8 cellular contexts compared by ENCODE assay signal in the genomic region with DNA sequence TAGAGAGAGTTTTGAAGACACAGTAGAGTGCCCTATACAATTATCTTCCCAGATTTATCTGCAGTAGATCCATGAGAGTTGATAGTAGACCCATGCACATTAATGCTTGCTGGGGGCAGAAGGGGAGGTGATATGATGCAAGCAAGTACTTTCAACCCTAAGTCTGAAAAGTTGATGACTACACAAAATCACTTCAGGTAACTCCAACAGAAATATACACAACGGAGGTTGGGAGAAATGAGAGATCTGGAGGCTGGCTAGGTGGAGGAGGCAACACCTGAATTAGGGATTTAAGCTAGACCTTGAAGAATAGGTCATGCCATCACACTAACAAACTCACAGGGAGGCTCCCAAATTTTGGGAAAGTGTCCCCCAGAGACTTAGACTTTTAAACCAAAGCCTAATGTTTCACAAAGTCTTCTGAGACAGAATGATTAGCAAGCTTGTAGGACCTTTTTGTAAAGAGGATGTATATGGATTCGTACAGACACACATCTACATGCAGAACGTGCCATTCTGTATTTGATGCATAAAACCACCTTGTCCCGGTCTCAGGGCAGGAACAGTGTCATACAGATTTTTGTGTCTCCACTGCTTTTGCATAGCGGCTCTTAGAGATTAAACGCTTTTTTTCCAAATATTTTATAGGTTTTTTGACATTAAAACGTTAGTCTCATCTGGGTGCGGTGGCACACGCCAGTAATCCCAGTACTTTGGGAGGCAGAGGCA. TPM values are rescaled to one million over a fixed set of nuclear protein-coding genes. Genes with fewer than 3 reads are reported as not detected.
DNase-seq lines count a peak whose midpoint lies in the region; ATAC-seq, FAIRE-seq and TF ChIP-seq lines count a peak whose summit lies in the region.

No MANE protein-coding gene starts in this region.

- no peak for TF ChIP-seq POLR2A in A549 (IDR thresholded peaks at IDR 0.05; ENCODE audit: low read length)

- H2BK5ac ChIP-seq in H9 (ENCODE audit: insufficient read length, low read length) = no peak overlapping the region

- DNase-seq in A549 (ENCODE audit: low read depth in 1 of 2, low spot score in 1 of 2) = no peak
- no peak for DNase-seq in H9
- no peak for DNase-seq in astrocyte (ENCODE audit: low read depth)
- DNase-seq in natural killer cell treated with Interleukin-12 subunit alpha and Interleukin-12 subunit beta and Interleukin-15 and Interleukin-18, amount 100 ng/mL, for 72 hours (ENCODE audit: low spot score) = no peak
- no peak for DNase-seq in hypothalamus (lab: John Stamatoyannopoulos, UW)
- DNase-seq in stimulated activated naive CD4-positive, alpha-beta T cell (lab: John Stamatoyannopoulos, UW) = no peak
- DNase-seq in NOMO-1 treated with dmso at 0.1 percent for 144 hours (lab: John Stamatoyannopoulos, UW; ENCODE audit: unreplicated experiment) = no peak
- no peak for DNase-seq in COLO668 (lab: John Stamatoyannopoulos, UW; ENCODE audit: unreplicated experiment)

- CTCF ChIA-PET in A549 (lab: Yijun Ruan, JAX) = interaction anchor here (0.6 to 2.8 kb wide), 13 partner anchors 10 to 507 kb away, joined by 3 to 24 read pairs (median 4); no protein-coding TSS in a partner anchor

- no peak overlapping the region for H3K18ac ChIP-seq in H9 (ENCODE audit: insufficient read length, low read depth, low read length)

- no peak for TF ChIP-seq EP300 in A549 (IDR thresholded peaks at IDR 0.05)

- no peak overlapping the region for H2BK12ac ChIP-seq in H9 (ENCODE audit: insufficient read length, low read depth, low read length)

- no peak overlapping the region for H3K4ac ChIP-seq in H9 (ENCODE audit: low read depth, low read length)

- ATAC-seq in A549 = no peak
- no peak for ATAC-seq in natural killer cell treated with Interleukin-12 subunit alpha and Interleukin-12 subunit beta and Interleukin-15 and Interleukin-18, amount 100 ng/mL, for 72 hours

- no peak overlapping the region for H2BK20ac ChIP-seq in H9 (ENCODE audit: low read depth, low read length, poor library complexity, severe bottlenecking)

- WGBS in A549 (ENCODE audit: missing lambda C conversion rate) = 57% methylated on average over 9 of the region's 9 CpGs
- no CpG with 5 or more reads among the region's 9 CpGs for WGBS in H9 (ENCODE audit: extremely low coverage, insufficient read length, low lambda C conversion rate)

- H3K4me2 ChIP-seq in A549 (peak overlapping the region; percentile 64), H9 (ENCODE audit: insufficient read depth, insufficient read length, low read length) (peak overlapping the region; percentile 99), astrocyte (ENCODE audit: low read length) (peak overlapping the region; percentile 91)

- peaks cover 22 to 32% of the 10 kb centered on the region in 2 experiments for H3K4me1 Mint-ChIP-seq in H9
- H3K4me1 Mint-ChIP-seq in astrocyte (ENCODE audit: low read depth, unreplicated experiment) = peaks cover 30% of the 10 kb centered on the region
- H3K4me1 Mint-ChIP-seq in natural killer cell treated with Interleukin-12 subunit alpha and Interleukin-12 subunit beta and Interleukin-15 and Interleukin-18, amount 100 ng/mL, for 72 hours (ENCODE audit: low read depth in 2 of 2) = peaks cover 71 to 74% of the 10 kb centered on the region in 2 donors

- no peaks in the 10 kb centered on the region for H4K20me1 ChIP-seq in H9 (ENCODE audit: control insufficient read depth, insufficient read depth, insufficient read length)
- no peaks in the 10 kb centered on the region for H4K20me1 ChIP-seq in astrocyte (ENCODE audit: insufficient read depth, low read length)

- H3K4me3 Mint-ChIP-seq in H9 (peak overlapping the region; percentile 87 to 88; a peak in 4 of 5 replicates), astrocyte (ENCODE audit: unreplicated experiment) (peak overlapping the region; percentile 51)
- peak overlapping the region; percentile 93 for H3K4me3 Mint-ChIP-seq in natural killer cell treated with Interleukin-12 subunit alpha and Interleukin-12 subunit beta and Interleukin-15 and Interleukin-18, amount 100 ng/mL, for 72 hours

- TF ChIP-seq CTCF in A549 (IDR thresholded peaks at IDR 0.05) (no peak), H9 (conservative IDR thresholded peaks at IDR 0.05) (no peak), astrocyte (IDR thresholded peaks at IDR 0.05; ENCODE audit: insufficient read depth, low read depth, low read length) (no peak)

- no peak overlapping the region for H3K23ac ChIP-seq in H9 (ENCODE audit: insufficient read length, low read depth, low read length)

- H3K79me1 ChIP-seq in H9 (ENCODE audit: insufficient read depth, low read depth, low read length, poor library complexity, severe bottlenecking) = peaks cover 3% of the 10 kb centered on the region

- H4K5ac ChIP-seq in H9 (ENCODE audit: insufficient read length, low read depth, low read length) = no peak overlapping the region

- peaks cover 0 to 2% of the 10 kb centered on the region in 2 experiments; a peak in 1 of 5 replicates for H3K9me3 Mint-ChIP-seq in H9
- no peaks in the 10 kb centered on the region for H3K9me3 Mint-ChIP-seq in astrocyte (ENCODE audit: unreplicated experiment)
- peaks cover 4% of the 10 kb centered on the region for H3K9me3 Mint-ChIP-seq in natural killer cell treated with Interleukin-12 subunit alpha and Interleukin-12 subunit beta and Interleukin-15 and Interleukin-18, amount 100 ng/mL, for 72 hours

- no peak overlapping the region for H2BK15ac ChIP-seq in H9 (ENCODE audit: low read depth, low read length)

- H3K4me1 ChIP-seq in A549 = peaks cover 22% of the 10 kb centered on the region; the same call in 2 of the 3 replicates
- no peaks in the 10 kb centered on the region; the same call in 1 of the 2 replicates for H3K4me1 ChIP-seq in H9 (ENCODE audit: insufficient read depth, low read length)
- H3K4me1 ChIP-seq in astrocyte (ENCODE audit: insufficient read depth, low read length) = peaks cover 29% of the 10 kb centered on the region

- TF ChIP-seq RAD21 in A549 (conservative IDR thresholded peaks at IDR 0.05 in 1 of 2, IDR thresholded peaks at IDR 0.05 in 1 of 2) = no peak

- H2AFZ ChIP-seq in H9 (ENCODE audit: low read length) (no peak overlapping the region), astrocyte (ENCODE audit: low read depth, low read length) (no peak overlapping the region)

- H3K27ac Mint-ChIP-seq in H9 (no peak overlapping the region), astrocyte (ENCODE audit: unreplicated experiment) (no peak overlapping the region)
- H3K27ac Mint-ChIP-seq in natural killer cell treated with Interleukin-12 subunit alpha and Interleukin-12 subunit beta and Interleukin-15 and Interleukin-18, amount 100 ng/mL, for 72 hours = peak overlapping the region; percentile 96 to 98

- H3K36me3 ChIP-seq in astrocyte (ENCODE audit: insufficient read depth, low read length) = no peaks in the 10 kb centered on the region

- no peak overlapping the region for H4K91ac ChIP-seq in H9 (ENCODE audit: insufficient read length, low read depth, low read length)

- H3K14ac ChIP-seq in H9 (ENCODE audit: insufficient read depth, low read length) = no peak overlapping the region

- no peak overlapping the region for H4K8ac ChIP-seq in H9 (replicated peaks; ENCODE audit: insufficient read length, low read depth, low read length)

- H3K4me3 ChIP-seq in A549 = peak overlapping the region; percentile 81
- no peak overlapping the region for H3K4me3 ChIP-seq in astrocyte (ENCODE audit: insufficient read depth, low read depth, low read length)

- no peak overlapping the region for H2BK120ac ChIP-seq in H9 (ENCODE audit: low read depth, low read length, poor library complexity, severe bottlenecking)

- H3K27ac ChIP-seq in A549 = peak overlapping the region in 1 of 2 experiments; percentile 95; a peak in 4 of 6 replicates
- H3K27ac ChIP-seq in H9 (ENCODE audit: insufficient read length, low read depth, low read length) = no peak overlapping the region
- no peak overlapping the region for H3K27ac ChIP-seq in astrocyte (ENCODE audit: low read depth, low read length)

- H3K9ac ChIP-seq in H9 (ENCODE audit: extremely low read depth, insufficient read length, low read length) = no peak overlapping the region
- no peak overlapping the region for H3K9ac ChIP-seq in astrocyte (ENCODE audit: low read length)

- peaks cover 5% of the 10 kb centered on the region; the same call in 1 of the 2 replicates for H3K79me2 ChIP-seq in H9 (ENCODE audit: insufficient read depth, low read length)
- peaks cover 11% of the 10 kb centered on the region for H3K79me2 ChIP-seq in astrocyte (ENCODE audit: insufficient read depth, low read length)

- H3T11ph ChIP-seq in H9 (ENCODE audit: low read length) = no peak overlapping the region

- H3K27me3 Mint-ChIP-seq in H9 (ENCODE audit: low read depth) (peaks cover 24% of the 10 kb centered on the region), astrocyte (ENCODE audit: low read depth, unreplicated experiment) (peaks cover 2% of the 10 kb centered on the region)
- no peaks in the 10 kb centered on the region for H3K27me3 Mint-ChIP-seq in natural killer cell treated with Interleukin-12 subunit alpha and Interleukin-12 subunit beta and Interleukin-15 and Interleukin-18, amount 100 ng/mL, for 72 hours

- H2AK5ac ChIP-seq in H9 (ENCODE audit: insufficient read length, low read length) = no peak overlapping the region

- H3K23me2 ChIP-seq in H9 (ENCODE audit: insufficient read length, low read depth, low read length, poor library complexity, severe bottlenecking) = peaks cover 6% of the 10 kb centered on the region

- H3K36me3 Mint-ChIP-seq in H9 (ENCODE audit: insufficient read depth in 1 of 3, low read depth in 3 of 3) (peaks cover 15 to 19% (median 18%) of the 10 kb centered on the region in 3 experiments), astrocyte (ENCODE audit: low read depth, unreplicated experiment) (peaks cover 5% of the 10 kb centered on the region)
- peaks cover 5% of the 10 kb centered on the region for H3K36me3 Mint-ChIP-seq in natural killer cell treated with Interleukin-12 subunit alpha and Interleukin-12 subunit beta and Interleukin-15 and Interleukin-18, amount 100 ng/mL, for 72 hours

- H3K56ac ChIP-seq in H9 (ENCODE audit: insufficient read length, low read depth, low read length) = no peak overlapping the region

- H3K9me3 ChIP-seq in A549 = no peaks in the 10 kb centered on the region
- no peaks in the 10 kb centered on the region for H3K9me3 ChIP-seq in H9 (ENCODE audit: control insufficient read depth, low read depth, low read length)
- H3K9me3 ChIP-seq in astrocyte (ENCODE audit: insufficient read depth, low read depth, low read length) = no peaks in the 10 kb centered on the region

- POLR2A ChIA-PET in A549 (lab: Yijun Ruan, JAX) = interaction anchor here (0.6 to 2.7 kb wide), 13 partner anchors 8 to 832 kb away, joined by 3 to 20 read pairs (median 4); partner anchors contain the start of genes INO80B, MOB1A and TPRKB

- FAIRE-seq in A549 (lab: Jason Lieb, UNC) = no peak
- FAIRE-seq in astrocyte (lab: Jason Lieb, UNC) = no peak

- H3K27me3 ChIP-seq in H9 (ENCODE audit: insufficient read depth, low read length) = no peaks in the 10 kb centered on the region
- H3K27me3 ChIP-seq in astrocyte (ENCODE audit: insufficient read depth, low read length) = no peaks in the 10 kb centered on the region

RNA-seq across cellular contexts. Expression of gene STAMBP, which starts 0.9 kb away (rescaled TPM):
- 86.1 and 96.3 TPM in 2 replicates for polyA plus RNA-seq in A549 (2011; rRNA removed)
- 39.4 and 43.7 TPM in 2 replicates for polyA plus RNA-seq in A549 (2012; cell fraction: cytosol; rRNA removed)
- 23.1 and 25.6 TPM in 2 replicates for polyA plus RNA-seq in A549 (2012; cell fraction: nucleus; rRNA removed)
- 42.1 to 45.6 TPM (median 44.4 TPM) in 3 replicates for polyA plus RNA-seq in A549 (2017; fragmentation: RNase III; extraction: RNeasy Plus Mini Kit Qiagen cat#74134 plus additional on column Dnase treatment)
- polyA minus RNA-seq in A549 (2011; rRNA and poly(A)+ RNA removed) = 50.6 and 67.2 TPM in 2 replicates
- total RNA-seq in H9 (2021) = 45.2 and 45.5 TPM in 2 replicates
- total RNA-seq in astrocyte = 46.1 and 46.5 TPM in 2 replicates
- total RNA-seq in natural killer cell treated with Interleukin-12 subunit alpha and Interleukin-12 subunit beta and Interleukin-15 and Interleukin-18, amount 100 ng/mL, for 72 hours = 10 to 100 TPM; 27.5 to 40.6 TPM

RNA-seq across cellular contexts. Expression of gene C2orf78, which starts 43.8 kb away (rescaled TPM):
- polyA plus RNA-seq in A549 (2011; rRNA removed) (not detected in 2 replicates), A549 (2017; fragmentation: RNase III; extraction: RNeasy Plus Mini Kit Qiagen cat#74134 plus additional on column Dnase treatment) (not detected in 3 replicates)
- 0.01 TPM in 1 of 2 replicates, not detected in the other for polyA plus RNA-seq in A549 (2012; cell fraction: cytosol; rRNA removed)
- polyA plus RNA-seq in A549 (2012; cell fraction: nucleus; rRNA removed) = not detected in 2 replicates
- 0.10 TPM in 1 of 2 replicates, not detected in the other for polyA minus RNA-seq in A549 (2011; rRNA and poly(A)+ RNA removed)
- total RNA-seq in H9 (2021) (0.07 and 0.09 TPM in 2 replicates), astrocyte (not detected in 2 replicates)
- total RNA-seq in natural killer cell treated with Interleukin-12 subunit alpha and Interleukin-12 subunit beta and Interleukin-15 and Interleukin-18, amount 100 ng/mL, for 72 hours = not detected

RNA-seq across cellular contexts. Expression of gene DUSP11, which starts 47.9 kb away (rescaled TPM):
- polyA plus RNA-seq in A549 (2011; rRNA removed) = 42.1 and 54.8 TPM in 2 replicates
- 19.3 and 19.8 TPM in 2 replicates for polyA plus RNA-seq in A549 (2012; cell fraction: cytosol; rRNA removed)
- polyA plus RNA-seq in A549 (2012; cell fraction: nucleus; rRNA removed) = 7.1 and 8.4 TPM in 2 replicates
- polyA plus RNA-seq in A549 (2017; fragmentation: RNase III; extraction: RNeasy Plus Mini Kit Qiagen cat#74134 plus additional on column Dnase treatment) = 26.2 to 26.7 TPM (median 26.5 TPM) in 3 replicates
- polyA minus RNA-seq in A549 (2011; rRNA and poly(A)+ RNA removed) = 9.9 and 10.5 TPM in 2 replicates
- total RNA-seq in H9 (2021) = 21.4 and 22.8 TPM in 2 replicates
- 38.3 and 39.6 TPM in 2 replicates for total RNA-seq in astrocyte
- total RNA-seq in natural killer cell treated with Interleukin-12 subunit alpha and Interleukin-12 subunit beta and Interleukin-15 and Interleukin-18, amount 100 ng/mL, for 72 hours = 10 to 100 TPM; 30.7 to 50.1 TPM

Comparison
In these comparisons a context has a peak if more than half of its experiments do, and no peak if none do; other contexts are left out.
1. H3K27ac Mint-ChIP-seq: peak in natural killer cell treated with Interleukin-12 subunit alpha and Interleukin-12 subunit beta and Interleukin-15 and Interleukin-18, amount 100 ng/mL, for 72 hours (2 of 2); none in H9 (0 of 3) and astrocyte (single experiment).
2. Peak in every context shown above with its lines, with median percentiles within 50 percentile points of each other: H3K4me2 ChIP-seq and H3K4me3 Mint-ChIP-seq.